23 cellular contexts compared by ENCODE assay signal in genomic region chr1:224201853-224202252, GRCh38.
"Had no signal": no experiment of that assay in that cellular context is flagged by ENCODE, and none has a peak within 500 bp of the region (broad histone marks: within the 10 kb centered on the region; RNA-seq: fewer than 3 reads in every experiment).

No MANE protein-coding gene starts in this region.

- H3K27ac ChIP-seq: colonic mucosa, foreskin keratinocyte, neutrophil, right lobe of liver, spleen, testis, tibial nerve had no signal

- H3K79me2 ChIP-seq: hepatocyte had no signal

- H3K36me3 Mint-ChIP-seq: stimulated activated memory B cell treated with anti-CD40 and anti-IgM and Interleukin-4, amounts not matched to agents 10 μg/mL and 1 μg/mL and 100 μg/mL, for 72 hours had no signal

- H3K4me3 Mint-ChIP-seq: endodermal cell; naive thymus-derived CD4-positive, alpha-beta T cell; stimulated activated memory B cell treated with anti-CD40 and anti-IgM and Interleukin-4, amounts not matched to agents 10 μg/mL and 1 μg/mL and 100 μg/mL, for 72 hours; stimulated activated naive CD8-positive, alpha-beta T cell treated with anti-CD3 and anti-CD28 coated beads, Interleukin-15, Interleukin-2, amounts not matched to agents 100 ng/mL and 50 ng/mL, for 24 hours had no signal

- H3K9me3 Mint-ChIP-seq: endodermal cell; naive thymus-derived CD4-positive, alpha-beta T cell; stimulated activated memory B cell treated with anti-CD40 and anti-IgM and Interleukin-4, amounts not matched to agents 10 μg/mL and 1 μg/mL and 100 μg/mL, for 72 hours; stimulated activated naive CD8-positive, alpha-beta T cell treated with anti-CD3 and anti-CD28 coated beads, Interleukin-15, Interleukin-2, amounts not matched to agents 100 ng/mL and 50 ng/mL, for 24 hours had no signal

- H3K27ac Mint-ChIP-seq: endodermal cell; progenitor cell of endocrine pancreas; stimulated activated memory B cell treated with anti-CD40 and anti-IgM and Interleukin-4, amounts not matched to agents 10 μg/mL and 1 μg/mL and 100 μg/mL, for 72 hours; stimulated activated naive CD8-positive, alpha-beta T cell treated with anti-CD3 and anti-CD28 coated beads, Interleukin-15, Interleukin-2, amounts not matched to agents 100 ng/mL and 50 ng/mL, for 24 hours had no signal

- DNase-seq: colonic mucosa; effector CD4-positive, alpha-beta T cell; endodermal cell; erythroblast; foreskin keratinocyte; left colon; left ventricle myocardium superior; mesendoderm; naive thymus-derived CD4-positive, alpha-beta T cell; retina; right lobe of liver; spleen; stimulated activated CD4-positive, alpha-beta T cell treated with anti-CD3 and anti-CD28 coated beads, Interleukin-15, amount 100 ng/mL, for 24 hours; stimulated activated CD4-positive, alpha-beta T cell treated with anti-CD3 and anti-CD28 coated beads, Interleukin-1b, Interleukin-23, amount 100 ng/mL, for 48 hours; stimulated activated CD4-positive, alpha-beta T cell treated with anti-CD3 and anti-CD28 coated beads, Interleukin-4, amount 100 ng/mL, for 24 hours; testis had no signal

- H3K36me3 ChIP-seq: colonic mucosa, right lobe of liver, spleen had no signal

- H3K4me2 ChIP-seq: hepatocyte had no signal

- H3K9me3 ChIP-seq: colonic mucosa, neutrophil, right lobe of liver, spleen, testis, tibial nerve had no signal

- ATAC-seq: foreskin keratinocyte; left colon; left ventricle myocardium superior; naive thymus-derived CD4-positive, alpha-beta T cell; right lobe of liver; stimulated activated memory B cell treated with anti-CD40 and anti-IgM and Interleukin-4, amounts not matched to agents 10 μg/mL and 1 μg/mL and 100 μg/mL, for 72 hours had no signal

- FAIRE-seq: endothelial cell of umbilical vein had no signal

- H3K27me3 ChIP-seq: colonic mucosa, foreskin keratinocyte, hepatocyte, neutrophil, right lobe of liver, spleen, testis, tibial nerve had no signal

- H3K4me3 ChIP-seq: colonic mucosa, hepatocyte, right lobe of liver, spleen, testis, tibial nerve had no signal

- H2AFZ ChIP-seq: hepatocyte had no signal

- H3K4me1 ChIP-seq: colonic mucosa had no signal

- H3K27me3 Mint-ChIP-seq: naive thymus-derived CD4-positive, alpha-beta T cell; progenitor cell of endocrine pancreas; stimulated activated memory B cell treated with anti-CD40 and anti-IgM and Interleukin-4, amounts not matched to agents 10 μg/mL and 1 μg/mL and 100 μg/mL, for 72 hours; stimulated activated naive CD8-positive, alpha-beta T cell treated with anti-CD3 and anti-CD28 coated beads, Interleukin-15, Interleukin-2, amounts not matched to agents 100 ng/mL and 50 ng/mL, for 24 hours had no signal
